In genomic region chr1:19636749-19637148, GRCh38 we compare ENCODE assay signal across 10 cellular contexts. TPM values are rescaled to one million over a fixed set of nuclear protein-coding genes. Genes with fewer than 3 reads are reported as not detected.
"Had no signal": no experiment of that assay in that cellular context is flagged by ENCODE, and none has a peak within 500 bp of the region (broad histone marks: within the 10 kb centered on the region; RNA-seq: fewer than 3 reads in every experiment).

No MANE protein-coding gene starts in this region.

RNA-seq across cellular contexts. Expression of gene HTR6, which starts 27.9 kb away (rescaled TPM):
- total RNA-seq: activated B cell treated with CpG ODN at 0.5 μM for 24 hours; activated CD4-positive, alpha-beta T cell treated with anti-CD3 and anti-CD28 coated beads, Interleukin-2, amount 10 ng/mL, durations not matched to agents 24 days and 14 days; activated CD8-positive, alpha-beta memory T cell treated with anti-CD3 and anti-CD28 coated beads for 36 hours; activated CD8-positive, alpha-beta T cell treated with anti-CD3 and anti-CD28 coated beads for 36 hours; activated naive CD8-positive, alpha-beta T cell treated with anti-CD3 and anti-CD28 coated beads for 36 hours; activated T-helper 1 cell treated with anti-CD3 and anti-CD28 coated beads, Interleukin-12 subunit alpha, Interleukin-12 subunit beta, Interleukin-2, Interleukin-4 antibody, amounts not matched to agents 30 ng/mL and 10 ng/mL and 1 ng/mL, durations not matched to agents 14 hours and 24 hours and 36 hours; adrenal gland; bronchial epithelial cell; cardiac muscle cell; T-helper 1 cell treated with Interleukin-12 subunit alpha and Interleukin-12 subunit beta and Interleukin-4 antibody, amounts not matched to agents 30 ng/mL and 1 ng/mL, for 36 hours had no signal
